In the genomic region with DNA sequence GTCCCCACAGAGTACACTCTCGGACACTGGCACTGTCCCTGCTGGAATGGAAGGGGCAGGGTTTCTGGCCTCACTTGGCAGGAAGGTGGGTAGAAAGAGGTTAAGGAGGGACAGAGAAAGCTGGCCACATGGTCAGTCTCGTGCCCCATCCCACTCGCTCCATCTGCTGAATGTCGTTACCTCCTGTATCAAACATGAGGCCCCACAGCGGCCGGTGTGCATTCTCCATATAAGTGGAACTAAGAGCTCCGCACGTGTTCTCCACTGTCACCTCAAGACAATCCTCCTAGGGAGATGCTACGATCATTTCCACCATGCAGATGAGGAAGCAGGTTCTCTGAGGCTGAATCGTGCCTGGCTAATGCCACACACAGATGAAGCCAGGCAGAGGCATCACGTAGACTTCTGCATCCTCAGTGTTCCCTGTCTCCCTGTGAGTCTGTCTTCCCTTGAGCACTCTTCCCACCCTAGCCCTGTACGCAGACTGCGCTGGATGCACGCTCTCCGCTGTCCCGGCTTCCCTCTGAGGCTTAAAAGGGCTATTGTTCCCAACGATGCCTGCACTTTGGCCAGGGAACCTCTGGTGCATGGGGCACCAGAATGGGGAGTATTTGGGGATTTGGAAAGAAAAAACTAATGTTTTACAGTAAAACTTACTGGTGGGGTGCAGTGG, we compare ENCODE assay signal across 21 cellular contexts. TPM values are rescaled to one million over a fixed set of nuclear protein-coding genes. Genes with fewer than 3 reads are reported as not detected.
DNase-seq lines count a peak whose midpoint lies in the region; ATAC-seq and TF ChIP-seq lines count a peak whose summit lies in the region.
"Had no signal": no experiment of that assay in that cellular context is flagged by ENCODE, and none has a peak within 500 bp of the region (broad histone marks: within the 10 kb centered on the region; RNA-seq: fewer than 3 reads in every experiment).

No MANE protein-coding gene starts in this region.

- TF ChIP-seq CTCF in Panc1 (IDR thresholded peaks at IDR 0.05) (no peak), spleen (IDR thresholded peaks at IDR 0.05 in 8 of 11, conservative IDR thresholded peaks at IDR 0.05 in 3 of 11) (no peak)

- H3K4me3 Mint-ChIP-seq in activated naive CD4-positive, alpha-beta T cell treated with anti-CD3 and anti-CD28 coated beads, Interleukin-2, amount 10 ng/mL, durations not matched to agents 7 days and 5 days, result no peak overlapping the region
- H3K4me3 Mint-ChIP-seq: CD8-positive, alpha-beta T cell; stimulated activated naive CD8-positive, alpha-beta T cell treated with anti-CD3 and anti-CD28 coated beads, Interleukin-15, Interleukin-2, amounts not matched to agents 100 ng/mL and 50 ng/mL, for 24 hours had no signal

- H3K27me3 Mint-ChIP-seq in activated naive CD4-positive, alpha-beta T cell treated with anti-CD3 and anti-CD28 coated beads, Interleukin-2, amount 10 ng/mL, durations not matched to agents 7 days and 5 days, result peaks cover 7% of the 10 kb centered on the region
- H3K27me3 Mint-ChIP-seq: stimulated activated naive CD8-positive, alpha-beta T cell treated with anti-CD3 and anti-CD28 coated beads, Interleukin-15, Interleukin-2, amounts not matched to agents 100 ng/mL and 50 ng/mL, for 24 hours had no signal

- no peak overlapping the region for H3K27ac ChIP-seq in Panc1 (ENCODE audit: low read length)
- no peak overlapping the region for H3K27ac ChIP-seq in spleen
- H3K27ac ChIP-seq: hepatocyte, vagina had no signal

- H3K36me3 ChIP-seq in Panc1 (ENCODE audit: control insufficient read depth, insufficient read depth, low read length) (no peaks in the 10 kb centered on the region), spleen (no peaks in the 10 kb centered on the region)
- H3K36me3 ChIP-seq: vagina had no signal

- ATAC-seq in Panc1 (0 out of 2 replicates have a peak, but pooled peaks have one; percentile 27), HG02973 (IDR thresholded peaks at IDR 0.05; ENCODE audit: unreplicated experiment) (no peak), HG03196 (IDR thresholded peaks at IDR 0.05; ENCODE audit: unreplicated experiment) (no peak)
- ATAC-seq: CD8-positive, alpha-beta T cell; sciatic nerve; SK-N-SH treated with all-trans-retinoic acid at 6 μM for 48 hours had no signal

- H3K4me3 ChIP-seq in Panc1 (ENCODE audit: low read depth in 2 of 2, low read length in 2 of 2) (no peak overlapping the region), spleen (no peak overlapping the region)
- H3K4me3 ChIP-seq: hepatocyte, vagina had no signal

- in situ Hi-C loops in Panc1 (cut with HindIII; ENCODE audit: low pct_unique_long_range_greater_than_20kb, low sequenced_read_pairs), result no loop called here

- BruUV-seq in Panc1 (replicated peaks; lab: Mats Ljungman, UMichigan), result no TSS peak

- TF ChIP-seq POLR2A in spleen (IDR thresholded peaks at IDR 0.05), result no peak

- no peak for DNase-seq in activated naive CD4-positive, alpha-beta T cell treated with anti-CD3 and anti-CD28 coated beads, Interleukin-2, amount 10 ng/mL, durations not matched to agents 7 days and 5 days
- no peak for DNase-seq in activated naive CD4-positive, alpha-beta T cell treated with Interleukin-2 at 50 U/mL for 16 hours
- no peak for DNase-seq in Panc1 (ENCODE audit: low read depth, low spot score)
- DNase-seq in hippocampal formation (lab: John Stamatoyannopoulos, UW), result peak; percentile 67 to 78
- DNase-seq in spleen, result peak; percentile 63
- DNase-seq in NCI-H2196 (lab: John Stamatoyannopoulos, UW; ENCODE audit: unreplicated experiment), result no peak
- DNase-seq: activated CD4-positive, alpha-beta T cell treated with anti-CD3 and anti-CD28 coated beads, Interleukin-2, amount 50 U/mL, for 1 hour; DMS79 treated with DMSO at 0.1 percent for 48 hours; mesendoderm; NCI-H1436; NCI-H2171 had no signal

- H3K9me3 Mint-ChIP-seq in activated naive CD4-positive, alpha-beta T cell treated with anti-CD3 and anti-CD28 coated beads, Interleukin-2, amount 10 ng/mL, durations not matched to agents 7 days and 5 days, result no peaks in the 10 kb centered on the region
- H3K9me3 Mint-ChIP-seq: CD8-positive, alpha-beta T cell; stimulated activated naive CD8-positive, alpha-beta T cell treated with anti-CD3 and anti-CD28 coated beads, Interleukin-15, Interleukin-2, amounts not matched to agents 100 ng/mL and 50 ng/mL, for 24 hours had no signal

- H3K4me1 Mint-ChIP-seq in activated naive CD4-positive, alpha-beta T cell treated with anti-CD3 and anti-CD28 coated beads, Interleukin-2, amount 10 ng/mL, durations not matched to agents 7 days and 5 days, result peaks cover 68% of the 10 kb centered on the region

- WGBS in spleen, 5 donors, result 87 to 91% (median 89%) methylated on average over 15 to 17 of the region's 17 CpGs

- POLR2A ChIA-PET in Panc1 (lab: Charles Lee), result no interaction called here

- CTCF ChIA-PET in activated naive CD4-positive, alpha-beta T cell treated with anti-CD3 and anti-CD28 coated beads, Interleukin-2, amount 10 ng/mL, durations not matched to agents 7 days and 5 days (lab: Charles Lee), result interaction anchor here (3.0 to 15.3 kb wide), 2 partner anchors 15 to 37 kb away, joined by 30 to 205 read pairs; no protein-coding TSS in a partner anchor
- CTCF ChIA-PET in Panc1 (lab: Charles Lee), result no interaction called here

- intact Hi-C loops in Panc1 (cut with micrococcal nuclease; ENCODE audit: unreplicated experiment), result no loop called here
- intact Hi-C loops in spleen (cut with DNase I; ENCODE audit: low total_unique reads), result no loop called here

- H3K27ac Mint-ChIP-seq in activated naive CD4-positive, alpha-beta T cell treated with anti-CD3 and anti-CD28 coated beads, Interleukin-2, amount 10 ng/mL, durations not matched to agents 7 days and 5 days, result peak overlapping the region; percentile 90
- H3K27ac Mint-ChIP-seq: CD8-positive, alpha-beta T cell had no signal

- H3K4me1 ChIP-seq in Panc1 (ENCODE audit: control insufficient read depth, insufficient read depth, low read length) (no peaks in the 10 kb centered on the region), spleen (no peaks in the 10 kb centered on the region)

- H3K36me3 Mint-ChIP-seq in activated naive CD4-positive, alpha-beta T cell treated with anti-CD3 and anti-CD28 coated beads, Interleukin-2, amount 10 ng/mL, durations not matched to agents 7 days and 5 days, result peaks cover 1% of the 10 kb centered on the region
- H3K36me3 Mint-ChIP-seq: CD8-positive, alpha-beta T cell had no signal

- H3K9me3 ChIP-seq in Panc1 (ENCODE audit: control insufficient read depth, insufficient read depth, low read depth, low read length), result no peaks in the 10 kb centered on the region
- no peaks in the 10 kb centered on the region for H3K9me3 ChIP-seq in spleen
- H3K9me3 ChIP-seq: vagina had no signal

- H3K27me3 ChIP-seq in Panc1 (ENCODE audit: control insufficient read depth, insufficient read depth, low read length) (no peaks in the 10 kb centered on the region), spleen (replicated peaks in 1 of 7) (peaks cover 0 to 38% (median 0%) of the 10 kb centered on the region in 7 donors)
- H3K27me3 ChIP-seq: hepatocyte, vagina had no signal

RNA-seq across cellular contexts. Expression of a gene that starts 35.1 kb away (rescaled TPM):
- total RNA-seq in Panc1 (2021; ENCODE audit: unreplicated experiment) (1.3 TPM), spleen (10 to 100 TPM in 3 of 7 donors, 1 to 10 TPM in 4; 4.7 to 18.8 (median 8.1) TPM)
- polyA plus RNA-seq in Panc1 (2012; ENCODE audit: insufficient read length), result 1.6 TPM
- polyA plus RNA-seq in spleen, result 10 to 100 TPM in 1 of 3 donors, 1 to 10 TPM in 2; 8.4 to 12.7 (median 9.0) TPM
- total RNA-seq: H4, RPMI7951 had no signal
- polyA plus RNA-seq: hepatocyte had no signal

Comparison
In these comparisons a context has a peak if more than half of its experiments do, and no peak if none do; other contexts are left out.
1. DNase-seq: peak in hippocampal formation (2 of 2) and spleen (single experiment); none in activated naive CD4-positive, alpha-beta T cell treated with anti-CD3 and anti-CD28 coated beads, Interleukin-2, amount 10 ng/mL, durations not matched to agents 7 days and 5 days (single experiment), activated naive CD4-positive, alpha-beta T cell treated with Interleukin-2 at 50 U/mL for 16 hours (single experiment), Panc1 (single experiment) and NCI-H2196 (single experiment).